8 cellular contexts compared by ENCODE assay signal in genomic region chr2:131492015-131492417, GRCh38. TPM values are rescaled to one million over a fixed set of nuclear protein-coding genes. Genes with fewer than 3 reads are reported as not detected.
DNase-seq lines count a peak whose midpoint lies in the region; ATAC-seq, FAIRE-seq and TF ChIP-seq lines count a peak whose summit lies in the region.
"Not testable (repeated sequence)": the region's sequence is repeated elsewhere in the genome, so short reads cannot be mapped to it uniquely, and the experiment has no call there.

TSS of gene MZT2A (minus strand) at chr2:131492397. CDS start at chr2:131492376, 21 bp downstream.

- H3K9me3 Mint-ChIP-seq in T-helper 1 cell treated with Interleukin-12 subunit alpha and Interleukin-12 subunit beta and Interleukin-4 antibody, amounts not matched to agents 30 μg/mL and 1 μg/mL, for 36 hours; nephron: not testable (repeated sequence)

- H3K4me3 ChIP-seq in GM06990 (replicated peaks; ENCODE audit: low read depth, low read length) (peak within 1 kb of the TSS; percentile 89), bronchial epithelial cell (ENCODE audit: low read depth, low read length) (peak within 1 kb of the TSS; percentile 93), heart right ventricle (peak within 1 kb of the TSS; percentile 76 to 99 (median 90)), testis (peak within 1 kb of the TSS; percentile 83 to 96)

- peak within 1 kb of the TSS; percentile 99 for H3K27ac Mint-ChIP-seq in T-helper 1 cell treated with Interleukin-12 subunit alpha and Interleukin-12 subunit beta and Interleukin-4 antibody, amounts not matched to agents 30 μg/mL and 1 μg/mL, for 36 hours
- peak within 1 kb of the TSS; percentile 97 to 98 (median 97) for H3K27ac Mint-ChIP-seq in nephron

- not testable (repeated sequence) for H3K36me3 ChIP-seq in GM06990 (ENCODE audit: control insufficient read depth, insufficient read depth, low read length); bronchial epithelial cell (ENCODE audit: control insufficient read depth, insufficient read depth, low read length); heart right ventricle; testis (ENCODE audit: low read depth, missing control alignments)

- not testable (repeated sequence) for FAIRE-seq in bronchial epithelial cell (lab: Jason Lieb, UNC)

- H3K4me3 Mint-ChIP-seq in T-helper 1 cell treated with Interleukin-12 subunit alpha and Interleukin-12 subunit beta and Interleukin-4 antibody, amounts not matched to agents 30 μg/mL and 1 μg/mL, for 36 hours: peak within 1 kb of the TSS; percentile 99
- H3K4me3 Mint-ChIP-seq in nephron: peak within 1 kb of the TSS; percentile 96 to 99 (median 99)

- intact Hi-C loops in heart right ventricle (cut with DNase I): loop anchor here in 2 of 10 donors (10.0 kb wide), 2 partner anchors 77 to 183 kb away; no protein-coding TSS in a partner anchor
- intact Hi-C loops in testis (cut with DNase I; ENCODE audit: low total_unique reads): not testable (repeated sequence)

- H3K4me1 ChIP-seq in heart right ventricle (peaks cover 3 to 58% (median 40%) of the 10 kb centered on the region in 9 donors), testis (peaks cover 14% of the 10 kb centered on the region)

- TF ChIP-seq POLR2A in testis (IDR thresholded peaks at IDR 0.05): not testable (repeated sequence)

- H3K27ac ChIP-seq in heart right ventricle: peak within 1 kb of the TSS; percentile 83 to 94 (median 90)
- peak within 1 kb of the TSS; percentile 92 to 95 for H3K27ac ChIP-seq in testis

- DNase-seq in GM06990 (ENCODE audit: extremely low read depth, insufficient read length); bronchial epithelial cell (ENCODE audit: low read depth): not testable (repeated sequence)
- DNase-seq in heart right ventricle: peak in 1 of 2 donors; percentile 18
- peak; percentile 36 for DNase-seq in testis

- WGBS in heart right ventricle, 2 donors: 1% methylated on average over 32 to 53 of the region's 53 CpGs
- 0% methylated on average over 23 of the region's 53 CpGs; no CpG with 5 or more reads in 1 of the 2 donors for WGBS in testis, 2 donors

- not testable (repeated sequence) for H3K27me3 Mint-ChIP-seq in T-helper 1 cell treated with Interleukin-12 subunit alpha and Interleukin-12 subunit beta and Interleukin-4 antibody, amounts not matched to agents 30 μg/mL and 1 μg/mL, for 36 hours (ENCODE audit: low read depth); nephron (ENCODE audit: low read depth)

- H3K36me3 Mint-ChIP-seq in T-helper 1 cell treated with Interleukin-12 subunit alpha and Interleukin-12 subunit beta and Interleukin-4 antibody, amounts not matched to agents 30 μg/mL and 1 μg/mL, for 36 hours (ENCODE audit: low read depth): peaks cover 17% of the 10 kb centered on the region
- not testable (repeated sequence) for H3K36me3 Mint-ChIP-seq in nephron (ENCODE audit: low read depth)

- H3K4me1 Mint-ChIP-seq in T-helper 1 cell treated with Interleukin-12 subunit alpha and Interleukin-12 subunit beta and Interleukin-4 antibody, amounts not matched to agents 30 μg/mL and 1 μg/mL, for 36 hours (ENCODE audit: low read depth): peaks cover 14% of the 10 kb centered on the region
- not testable (repeated sequence) for H3K4me1 Mint-ChIP-seq in nephron

- ATAC-seq in GM21717 (IDR thresholded peaks at IDR 0.05; ENCODE audit: unreplicated experiment): peak; percentile 12
- ATAC-seq in HG03442 (IDR thresholded peaks at IDR 0.05; ENCODE audit: unreplicated experiment): peak; percentile 14
- ATAC-seq in heart right ventricle: peak in 3 of 8 donors; percentile 0 to 5 (median 3)

- H3K27me3 ChIP-seq in GM06990 (replicated peaks; ENCODE audit: control insufficient read depth, insufficient read depth, low read length); bronchial epithelial cell (ENCODE audit: control insufficient read depth, insufficient read depth, low read length); heart right ventricle; testis: not testable (repeated sequence)

- not testable (repeated sequence) for TF ChIP-seq CTCF in GM06990 (IDR thresholded peaks at IDR 0.05; ENCODE audit: insufficient read depth, low read length, poor library complexity, severe bottlenecking); bronchial epithelial cell (IDR thresholded peaks at IDR 0.05; ENCODE audit: insufficient read depth, low read length, severe bottlenecking); heart right ventricle (IDR thresholded peaks at IDR 0.05); nephron (IDR thresholded peaks at IDR 0.05; ENCODE audit: unreplicated experiment in 3 of 3)
- TF ChIP-seq CTCF in testis (IDR thresholded peaks at IDR 0.05): peak in 1 of 3 experiments; percentile 59

- H3K9me3 ChIP-seq in heart right ventricle, testis: not testable (repeated sequence)

RNA-seq across cellular contexts. Expression of gene MZT2A, which starts in this region (rescaled TPM):
- total RNA-seq in bronchial epithelial cell: 171 and 207 TPM in 2 replicates
- total RNA-seq in heart right ventricle: 100 to 1,000 TPM; 114 to 279 (median 186) TPM
- polyA plus RNA-seq in heart right ventricle: 100 to 1,000 TPM; 533 to 674 TPM
- 100 to 1,000 TPM in 1 of 2 donors, 10 to 100 TPM in 1; 67.3 to 113 TPM for total RNA-seq in testis
- polyA plus RNA-seq in testis (ENCODE audit: insufficient read depth, low read depth, low replicate concordance): 86.8 TPM
